Comparison of ENCODE assay signal across 8 cellular contexts in genomic region chr17:76354317-76354729, GRCh38. TPM values are rescaled to one million over a fixed set of nuclear protein-coding genes. Genes with fewer than 3 reads are reported as not detected.
DNase-seq lines count a peak whose midpoint lies in the region; ATAC-seq and TF ChIP-seq lines count a peak whose summit lies in the region.

No MANE protein-coding gene starts in this region.

- H3K9me3 ChIP-seq in ascending aorta, result no peaks in the 10 kb centered on the region
- H3K9me3 ChIP-seq in tibial artery, result no peaks in the 10 kb centered on the region

- intact Hi-C loops in ascending aorta (cut with DNase I) (loop anchor here (1.0 to 5.0 kb wide), 4 partner anchors 16 to 377 kb away; partner anchors contain the start of genes ACOX1 and TEN1), tibial artery (cut with DNase I; ENCODE audit: low total_unique reads) (no loop called here)

- no peak for DNase-seq in activated CD8-positive, alpha-beta memory T cell treated with anti-CD3 and anti-CD28 coated beads, Interleukin-2, amount 10 ng/mL, durations not matched to agents 7 days and 5 days
- no peak for DNase-seq in activated CD8-positive, alpha-beta memory T cell treated with anti-CD3 and anti-CD28 coated beads, Interleukin-2, amount 50 U/mL, for 4 hours
- DNase-seq in ascending aorta (ENCODE audit: low spot score in 2 of 2), result no peak
- no peak for DNase-seq in tibial artery
- DNase-seq in COLO829 (ENCODE audit: low spot score), result no peak
- no peak for DNase-seq in GDM1 (lab: John Stamatoyannopoulos, UW)
- no peak for DNase-seq in SK-N-DZ (ENCODE audit: low spot score)

- no peak for ATAC-seq in activated CD8-positive, alpha-beta memory T cell treated with anti-CD3 and anti-CD28 coated beads, Interleukin-2, amount 10 ng/mL, durations not matched to agents 7 days and 5 days

- H3K27ac Mint-ChIP-seq in activated CD8-positive, alpha-beta memory T cell treated with anti-CD3 and anti-CD28 coated beads, Interleukin-2, amount 10 ng/mL, durations not matched to agents 7 days and 5 days, result peak overlapping the region; percentile 99

- no peaks in the 10 kb centered on the region for H3K9me3 Mint-ChIP-seq in activated CD8-positive, alpha-beta memory T cell treated with anti-CD3 and anti-CD28 coated beads, Interleukin-2, amount 10 ng/mL, durations not matched to agents 7 days and 5 days (ENCODE audit: low read depth)

- H3K27me3 Mint-ChIP-seq in activated CD8-positive, alpha-beta memory T cell treated with anti-CD3 and anti-CD28 coated beads, Interleukin-2, amount 10 ng/mL, durations not matched to agents 7 days and 5 days, result no peaks in the 10 kb centered on the region

- peaks cover 4% of the 10 kb centered on the region for H3K36me3 Mint-ChIP-seq in activated CD8-positive, alpha-beta memory T cell treated with anti-CD3 and anti-CD28 coated beads, Interleukin-2, amount 10 ng/mL, durations not matched to agents 7 days and 5 days

- H3K4me3 ChIP-seq in ascending aorta, result peak overlapping the region; percentile 97
- H3K4me3 ChIP-seq in tibial artery, result peak overlapping the region; percentile 75 to 87

- CTCF ChIA-PET in activated CD8-positive, alpha-beta memory T cell treated with anti-CD3 and anti-CD28 coated beads, Interleukin-2, amount 10 ng/mL, durations not matched to agents 7 days and 5 days (lab: Charles Lee), result interaction anchor here (1.0 to 5.1 kb wide), 10 partner anchors 18 to 340 kb away, joined by 3 to 83 read pairs (median 8); partner anchors contain the start of genes EXOC7 and SPHK1

- H3K36me3 ChIP-seq in ascending aorta (no peaks in the 10 kb centered on the region), tibial artery (no peaks in the 10 kb centered on the region)

- H3K4me1 ChIP-seq in ascending aorta, result peaks cover 0 to 16% of the 10 kb centered on the region in 2 donors
- H3K4me1 ChIP-seq in tibial artery, result peaks cover 0 to 26% (median 22%) of the 10 kb centered on the region in 4 donors

- peak overlapping the region in 1 of 2 donors; percentile 88 for H3K27ac ChIP-seq in ascending aorta
- H3K27ac ChIP-seq in layer of hippocampus (ENCODE audit: low read depth, low read length), result peak overlapping the region; percentile 46
- H3K27ac ChIP-seq in tibial artery, result peak overlapping the region; percentile 74 to 81

- H3K4me3 Mint-ChIP-seq in activated CD8-positive, alpha-beta memory T cell treated with anti-CD3 and anti-CD28 coated beads, Interleukin-2, amount 10 ng/mL, durations not matched to agents 7 days and 5 days, result peak overlapping the region; percentile 98

- peaks cover 34% of the 10 kb centered on the region for H3K4me1 Mint-ChIP-seq in activated CD8-positive, alpha-beta memory T cell treated with anti-CD3 and anti-CD28 coated beads, Interleukin-2, amount 10 ng/mL, durations not matched to agents 7 days and 5 days

- TF ChIP-seq CTCF in ascending aorta (IDR thresholded peaks at IDR 0.05), result no peak
- no peak for TF ChIP-seq CTCF in tibial artery (IDR thresholded peaks at IDR 0.05)

- H3K27me3 ChIP-seq in ascending aorta (no peaks in the 10 kb centered on the region), layer of hippocampus (ENCODE audit: control insufficient read depth, insufficient read depth, low read length) (no peaks in the 10 kb centered on the region), tibial artery (peaks cover 0 to 3% of the 10 kb centered on the region in 2 donors)

RNA-seq across cellular contexts. Expression of gene PRPSAP1, which starts 0.6 kb away (rescaled TPM):
- total RNA-seq in activated CD8-positive, alpha-beta memory T cell treated with anti-CD3 and anti-CD28 coated beads, Interleukin-2, amount 10 ng/mL, durations not matched to agents 7 days and 5 days, result 10 to 100 TPM; 63.9 to 64.7 TPM
- 16.1 TPM for total RNA-seq in ascending aorta
- 74.2 and 95.7 TPM in 2 replicates for polyA plus RNA-seq in SK-N-DZ (2014; cell fraction: cytosol; rRNA removed)
- 83.3 and 104 TPM in 2 replicates for polyA plus RNA-seq in SK-N-DZ (2014; cell fraction: nucleus; rRNA removed)

RNA-seq across cellular contexts. Expression of gene SPHK1, which starts 30.1 kb away (rescaled TPM):
- total RNA-seq in activated CD8-positive, alpha-beta memory T cell treated with anti-CD3 and anti-CD28 coated beads, Interleukin-2, amount 10 ng/mL, durations not matched to agents 7 days and 5 days, result 1 to 10 TPM; 5.4 to 8.4 TPM
- 120 TPM for total RNA-seq in ascending aorta
- polyA plus RNA-seq in SK-N-DZ (2014; cell fraction: cytosol; rRNA removed), result 3.7 and 6.7 TPM in 2 replicates
- polyA plus RNA-seq in SK-N-DZ (2014; cell fraction: nucleus; rRNA removed), result 7.1 and 8.8 TPM in 2 replicates

RNA-seq across cellular contexts. Expression of gene QRICH2, which starts 46.2 kb away (rescaled TPM):
- total RNA-seq in activated CD8-positive, alpha-beta memory T cell treated with anti-CD3 and anti-CD28 coated beads, Interleukin-2, amount 10 ng/mL, durations not matched to agents 7 days and 5 days, result 1 to 10 TPM; 3.8 to 5.8 TPM
- 10.6 TPM for total RNA-seq in ascending aorta
- 1.7 and 1.8 TPM in 2 replicates for polyA plus RNA-seq in SK-N-DZ (2014; cell fraction: cytosol; rRNA removed)
- polyA plus RNA-seq in SK-N-DZ (2014; cell fraction: nucleus; rRNA removed), result 2.2 and 5.5 TPM in 2 replicates

Comparison
In these comparisons a context has a peak if more than half of its experiments do, and no peak if none do; other contexts are left out.
1. RNA of gene SPHK1, which starts 30.1 kb away (total RNA-seq): 120 TPM in ascending aorta (single experiment); 5.4 to 8.4 TPM in activated CD8-positive, alpha-beta memory T cell treated with anti-CD3 and anti-CD28 coated beads, Interleukin-2, amount 10 ng/mL, durations not matched to agents 7 days and 5 days; every median in the first group is over 10 times any median in the second.